Comparison of ENCODE assay signal across 9 cellular contexts in genomic region chr1:154155282-154155681, GRCh38. TPM values are rescaled to one million over a fixed set of nuclear protein-coding genes. Genes with fewer than 3 reads are reported as not detected.
A peak's percentile ranks its signal among the peaks of the same experiment; 100 is the strongest.
DNase-seq lines count a peak whose midpoint lies in the region; ATAC-seq and TF ChIP-seq lines count a peak whose summit lies in the region.
"Had no signal": no experiment of that assay in that cellular context is flagged by ENCODE, and none has a peak within 500 bp of the region (broad histone marks: within the 10 kb centered on the region; RNA-seq: fewer than 3 reads in every experiment).

No MANE protein-coding gene starts in this region.

- TF ChIP-seq CTCF in GM10248 (IDR thresholded peaks at IDR 0.05; ENCODE audit: control extremely low read depth, extremely low read depth, low read depth, missing control alignments) = no peak

- peak overlapping the region; percentile 77 for H3K27ac ChIP-seq in naive thymus-derived CD4-positive, alpha-beta T cell (ENCODE audit: low read depth, low read length)

- peaks cover 34 to 70% of the 10 kb centered on the region in 2 donors for H3K4me1 ChIP-seq in naive thymus-derived CD4-positive, alpha-beta T cell (ENCODE audit: control insufficient read depth in 2 of 2, insufficient read depth in 2 of 2, low read length in 2 of 2)

- no peak for ATAC-seq in naive thymus-derived CD4-positive, alpha-beta T cell

- no peak for TF ChIP-seq POLR2A in erythroblast (IDR thresholded peaks at IDR 0.05; ENCODE audit: low read length)

- CTCF ChIA-PET in naive thymus-derived CD4-positive, alpha-beta T cell (lab: Charles Lee) = interaction anchor here (1.5 kb wide), 1 partner anchor 164 kb away, joined by 3 read pairs; no protein-coding TSS in a partner anchor
- CTCF ChIA-PET in GM10248 (lab: Yijun Ruan, JAX) = no interaction called here

- peaks cover 0 to 4% (median 0%) of the 10 kb centered on the region in 3 experiments for H3K9me3 ChIP-seq in naive thymus-derived CD4-positive, alpha-beta T cell (ENCODE audit: control insufficient read depth in 2 of 3, low read length in 3 of 3)

- H3K9me3 Mint-ChIP-seq in naive thymus-derived CD4-positive, alpha-beta T cell = peaks cover 0 to 14% (median 3%) of the 10 kb centered on the region in 11 donors

- H3K4me3 ChIP-seq in naive thymus-derived CD4-positive, alpha-beta T cell (ENCODE audit: low read length) = no peak overlapping the region

- intact Hi-C loops in naive thymus-derived CD4-positive, alpha-beta T cell (cut with micrococcal nuclease) = loop anchor here (5.0 to 10.0 kb wide), 5 partner anchors 38 to 480 kb away; partner anchors contain the start of genes ILF2 (in 1 of the 2), NPR1 (in 1 of the 2) and RPS27 (in 1 of the 2)

- H3K27me3 ChIP-seq in naive thymus-derived CD4-positive, alpha-beta T cell (ENCODE audit: control insufficient read depth in 2 of 2, insufficient read depth in 2 of 2, low read length in 2 of 2) = no peaks in the 10 kb centered on the region

- H3K27me3 Mint-ChIP-seq in naive thymus-derived CD4-positive, alpha-beta T cell = no peaks in the 10 kb centered on the region

- H3K4me1 Mint-ChIP-seq in naive thymus-derived CD4-positive, alpha-beta T cell = peaks cover 36 to 80% (median 64%) of the 10 kb centered on the region in 7 donors

- H3K4me3 Mint-ChIP-seq in naive thymus-derived CD4-positive, alpha-beta T cell = peak overlapping the region in 8 of 10 donors; percentile 5 to 59 (median 46)

- POLR2A ChIA-PET in naive thymus-derived CD4-positive, alpha-beta T cell (lab: Charles Lee) = interaction anchor here (0.6 to 10.1 kb wide), 5 partner anchors 8 to 178 kb away, joined by 3 to 115 read pairs (median 5); partner anchors contain the start of gene RPS27
- POLR2A ChIA-PET in GM10248 (lab: Yijun Ruan, JAX) = no interaction called here

- peak overlapping the region; percentile 79 to 97 (median 96) for H3K27ac Mint-ChIP-seq in naive thymus-derived CD4-positive, alpha-beta T cell

- peaks cover 0 to 58% (median 31%) of the 10 kb centered on the region in 5 donors for H3K36me3 Mint-ChIP-seq in naive thymus-derived CD4-positive, alpha-beta T cell

- DNase-seq in AG08396 (ENCODE audit: low spot score) (peak; percentile 49), NCI-H2029 (lab: John Stamatoyannopoulos, UW) (peak; percentile 28), erythroblast (lab: John Stamatoyannopoulos, UW) (peak; percentile 36 to 44), NCI-H748 treated with DMSO at 0.1 percent for 48 hours (lab: John Stamatoyannopoulos, UW) (no peak), cerebellum (ENCODE audit: low spot score) (no peak), GM10248 (ENCODE audit: extremely low spot score) (no peak), germinal center (ENCODE audit: low spot score) (no peak)
- DNase-seq in naive thymus-derived CD4-positive, alpha-beta T cell = no peak
- DNase-seq: activated CD4-positive, CD25-positive, alpha-beta regulatory T cell had no signal

- H3K36me3 ChIP-seq in naive thymus-derived CD4-positive, alpha-beta T cell (ENCODE audit: control insufficient read depth in 2 of 3, insufficient read depth in 3 of 3, low read length in 3 of 3) = peaks cover 4 to 17% (median 7%) of the 10 kb centered on the region in 3 experiments

RNA-seq across cellular contexts. Expression of gene NUP210L, which starts 0.4 kb away (rescaled TPM):
- total RNA-seq in naive thymus-derived CD4-positive, alpha-beta T cell = under 1 TPM in 4 of 5 experiments, not detected in 1; 0.11 to 0.16 (median 0.15) TPM
- polyA plus RNA-seq in naive thymus-derived CD4-positive, alpha-beta T cell = not detected
- not detected for total RNA-seq in cerebellum

RNA-seq across cellular contexts. Expression of gene TPM3, which starts 36.6 kb away (rescaled TPM):
- 100 to 1,000 TPM; 264 to 688 (median 281) TPM for total RNA-seq in naive thymus-derived CD4-positive, alpha-beta T cell
- 100 to 1,000 TPM; 653 to 718 TPM for polyA plus RNA-seq in naive thymus-derived CD4-positive, alpha-beta T cell
- 124 TPM for total RNA-seq in cerebellum

RNA-seq across cellular contexts. Expression of gene CFAP141, which starts 50.9 kb away (rescaled TPM):
- total RNA-seq in naive thymus-derived CD4-positive, alpha-beta T cell = not detected
- not detected for polyA plus RNA-seq in naive thymus-derived CD4-positive, alpha-beta T cell
- total RNA-seq in cerebellum = not detected

Comparison
In these comparisons a context has a peak if more than half of its experiments do, and no peak if none do; other contexts are left out.
1. DNase-seq: peak in AG08396 (single experiment), NCI-H2029 (single experiment) and erythroblast (2 of 2); none in naive thymus-derived CD4-positive, alpha-beta T cell (0 of 9), NCI-H748 treated with DMSO at 0.1 percent for 48 hours (single experiment), cerebellum (single experiment), GM10248 (single experiment) and germinal center (single experiment).